1 cellular context compared by ENCODE assay signal in genomic region chr17:17723354-17724261, GRCh38.
TF ChIP-seq lines count a peak whose summit lies in the region.

No MANE protein-coding gene starts in this region.

TF ChIP-seq in GM23338, 12 proteins besides CTCF, POLR2A, EP300 and RAD21 (continued from another document):
- TF ChIP-seq ZNF462 (CRISPR knock-in tag; IDR thresholded peaks at IDR 0.05) (no peak), CREB1 (CRISPR knock-in tag; IDR thresholded peaks at IDR 0.05; ENCODE audit: low read depth) (no peak), EZH2 (IDR thresholded peaks at IDR 0.05; ENCODE audit: low read depth, unreplicated experiment) (peak; percentile 41), STAT1 (IDR thresholded peaks at IDR 0.05; ENCODE audit: unreplicated experiment) (no peak)
